Comparison of ENCODE assay signal across 2 cellular contexts in the genomic region with DNA sequence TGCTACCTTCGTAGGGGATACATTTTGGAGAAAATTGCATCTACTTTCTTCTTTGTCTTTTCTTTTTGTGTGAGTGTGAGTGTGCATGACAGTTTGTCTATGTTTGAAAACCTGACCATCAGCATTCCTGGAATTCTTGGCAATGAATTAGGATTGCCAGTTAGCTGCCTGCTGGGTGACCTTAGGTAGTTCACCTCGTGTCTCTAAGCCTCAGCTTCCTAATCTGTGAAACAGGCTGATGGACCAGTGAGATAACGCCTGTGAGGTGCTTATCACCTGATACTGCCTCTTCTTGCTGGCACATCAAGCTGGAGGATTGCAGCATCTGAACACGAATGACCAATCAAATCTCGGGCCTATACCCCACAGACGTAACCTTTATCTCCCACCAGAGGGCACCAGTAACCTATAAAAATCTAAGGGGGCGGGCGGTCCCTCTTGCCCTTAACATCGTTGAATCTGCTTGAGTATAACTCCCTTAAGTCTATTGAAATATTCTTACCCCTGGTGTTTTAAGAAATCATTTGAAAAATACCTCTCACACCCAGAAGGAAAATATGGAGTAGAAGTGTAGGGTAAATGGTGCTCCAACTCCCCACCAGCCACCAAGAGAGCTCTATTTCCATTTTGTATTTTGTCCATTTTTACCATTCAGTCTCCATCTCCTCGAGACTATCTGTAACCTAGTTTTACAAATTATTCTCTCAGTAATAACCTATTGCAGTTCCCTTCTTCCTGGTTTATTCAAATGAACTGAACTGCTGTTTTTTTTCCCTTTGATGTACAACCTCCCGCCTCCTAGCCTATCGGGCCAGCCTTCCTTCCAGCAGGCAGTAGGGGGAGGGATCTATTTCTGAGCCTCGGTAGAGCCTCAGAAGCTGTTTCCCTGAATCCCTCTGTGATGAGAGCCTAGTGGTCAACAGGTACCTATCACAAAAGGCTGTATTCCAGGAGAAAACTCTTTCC.
TF ChIP-seq lines count a peak whose summit lies in the region.

No MANE protein-coding gene starts in this region.

TF ChIP-seq in WTC11, 78 proteins besides CTCF, POLR2A, EP300 and RAD21 (continued from another document):
- TF ChIP-seq IRF2 (CRISPR knock-in tag; IDR thresholded peaks at IDR 0.05; ENCODE audit: borderline replicate concordance, low read depth), result no peak
- TF ChIP-seq, protein P1, sequence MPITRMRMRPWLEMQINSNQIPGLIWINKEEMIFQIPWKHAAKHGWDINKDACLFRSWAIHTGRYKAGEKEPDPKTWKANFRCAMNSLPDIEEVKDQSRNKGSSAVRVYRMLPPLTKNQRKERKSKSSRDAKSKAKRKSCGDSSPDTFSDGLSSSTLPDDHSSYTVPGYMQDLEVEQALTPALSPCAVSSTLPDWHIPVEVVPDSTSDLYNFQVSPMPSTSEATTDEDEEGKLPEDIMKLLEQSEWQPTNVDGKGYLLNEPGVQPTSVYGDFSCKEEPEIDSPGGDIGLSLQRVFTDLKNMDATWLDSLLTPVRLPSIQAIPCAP (CRISPR knock-in tag; IDR thresholded peaks at IDR 0.05), result no peak
- TF ChIP-seq ESRRA (CRISPR knock-in tag; IDR thresholded peaks at IDR 0.05; ENCODE audit: borderline replicate concordance), result peak; percentile 71; the same call in 1 of the 2 replicates
- TF ChIP-seq, protein P2, sequence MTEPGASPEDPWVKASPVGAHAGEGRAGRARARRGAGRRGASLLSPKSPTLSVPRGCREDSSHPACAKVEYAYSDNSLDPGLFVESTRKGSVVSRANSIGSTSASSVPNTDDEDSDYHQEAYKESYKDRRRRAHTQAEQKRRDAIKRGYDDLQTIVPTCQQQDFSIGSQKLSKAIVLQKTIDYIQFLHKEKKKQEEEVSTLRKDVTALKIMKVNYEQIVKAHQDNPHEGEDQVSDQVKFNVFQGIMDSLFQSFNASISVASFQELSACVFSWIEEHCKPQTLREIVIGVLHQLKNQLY (CRISPR knock-in tag; IDR thresholded peaks at IDR 0.05), result no peak
- no peak for TF ChIP-seq ATF1 (CRISPR knock-in tag; IDR thresholded peaks at IDR 0.05)
- peak; percentile 93 for TF ChIP-seq TEAD4 (CRISPR knock-in tag; IDR thresholded peaks at IDR 0.05)
- TF ChIP-seq, protein P3, sequence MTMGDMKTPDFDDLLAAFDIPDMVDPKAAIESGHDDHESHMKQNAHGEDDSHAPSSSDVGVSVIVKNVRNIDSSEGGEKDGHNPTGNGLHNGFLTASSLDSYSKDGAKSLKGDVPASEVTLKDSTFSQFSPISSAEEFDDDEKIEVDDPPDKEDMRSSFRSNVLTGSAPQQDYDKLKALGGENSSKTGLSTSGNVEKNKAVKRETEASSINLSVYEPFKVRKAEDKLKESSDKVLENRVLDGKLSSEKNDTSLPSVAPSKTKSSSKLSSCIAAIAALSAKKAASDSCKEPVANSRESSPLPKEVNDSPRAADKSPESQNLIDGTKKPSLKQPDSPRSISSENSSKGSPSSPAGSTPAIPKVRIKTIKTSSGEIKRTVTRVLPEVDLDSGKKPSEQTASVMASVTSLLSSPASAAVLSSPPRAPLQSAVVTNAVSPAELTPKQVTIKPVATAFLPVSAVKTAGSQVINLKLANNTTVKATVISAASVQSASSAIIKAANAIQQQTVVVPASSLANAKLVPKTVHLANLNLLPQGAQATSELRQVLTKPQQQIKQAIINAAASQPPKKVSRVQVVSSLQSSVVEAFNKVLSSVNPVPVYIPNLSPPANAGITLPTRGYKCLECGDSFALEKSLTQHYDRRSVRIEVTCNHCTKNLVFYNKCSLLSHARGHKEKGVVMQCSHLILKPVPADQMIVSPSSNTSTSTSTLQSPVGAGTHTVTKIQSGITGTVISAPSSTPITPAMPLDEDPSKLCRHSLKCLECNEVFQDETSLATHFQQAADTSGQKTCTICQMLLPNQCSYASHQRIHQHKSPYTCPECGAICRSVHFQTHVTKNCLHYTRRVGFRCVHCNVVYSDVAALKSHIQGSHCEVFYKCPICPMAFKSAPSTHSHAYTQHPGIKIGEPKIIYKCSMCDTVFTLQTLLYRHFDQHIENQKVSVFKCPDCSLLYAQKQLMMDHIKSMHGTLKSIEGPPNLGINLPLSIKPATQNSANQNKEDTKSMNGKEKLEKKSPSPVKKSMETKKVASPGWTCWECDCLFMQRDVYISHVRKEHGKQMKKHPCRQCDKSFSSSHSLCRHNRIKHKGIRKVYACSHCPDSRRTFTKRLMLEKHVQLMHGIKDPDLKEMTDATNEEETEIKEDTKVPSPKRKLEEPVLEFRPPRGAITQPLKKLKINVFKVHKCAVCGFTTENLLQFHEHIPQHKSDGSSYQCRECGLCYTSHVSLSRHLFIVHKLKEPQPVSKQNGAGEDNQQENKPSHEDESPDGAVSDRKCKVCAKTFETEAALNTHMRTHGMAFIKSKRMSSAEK (CRISPR knock-in tag; IDR thresholded peaks at IDR 0.05; ENCODE audit: borderline replicate concordance), result no peak
- TF ChIP-seq, protein P4, sequence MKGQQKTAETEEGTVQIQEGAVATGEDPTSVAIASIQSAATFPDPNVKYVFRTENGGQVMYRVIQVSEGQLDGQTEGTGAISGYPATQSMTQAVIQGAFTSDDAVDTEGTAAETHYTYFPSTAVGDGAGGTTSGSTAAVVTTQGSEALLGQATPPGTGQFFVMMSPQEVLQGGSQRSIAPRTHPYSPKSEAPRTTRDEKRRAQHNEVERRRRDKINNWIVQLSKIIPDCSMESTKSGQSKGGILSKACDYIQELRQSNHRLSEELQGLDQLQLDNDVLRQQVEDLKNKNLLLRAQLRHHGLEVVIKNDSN (CRISPR knock-in tag; IDR thresholded peaks at IDR 0.05), result no peak
- TF ChIP-seq ZNF219 (CRISPR knock-in tag; IDR thresholded peaks at IDR 0.05; ENCODE audit: borderline replicate concordance), result no peak
- 0 out of 2 replicates have a peak, but pooled peaks have one; percentile 37 for TF ChIP-seq GTF2I (CRISPR knock-in tag; conservative IDR thresholded peaks at IDR 0.05)
- peak; percentile 95 for TF ChIP-seq TEAD1 (CRISPR knock-in tag; IDR thresholded peaks at IDR 0.05)
- TF ChIP-seq ZNF317 (CRISPR knock-in tag; IDR thresholded peaks at IDR 0.05; ENCODE audit: borderline replicate concordance, low read depth), result no peak
- no peak for TF ChIP-seq ZBTB21 (CRISPR knock-in tag; IDR thresholded peaks at IDR 0.05; ENCODE audit: borderline replicate concordance)
- no peak for TF ChIP-seq GRHL2 (CRISPR knock-in tag; IDR thresholded peaks at IDR 0.05; ENCODE audit: insufficient replicate concordance, severe bottlenecking)
- no peak for TF ChIP-seq KAT7 (CRISPR knock-in tag; IDR thresholded peaks at IDR 0.05; ENCODE audit: borderline replicate concordance)
- TF ChIP-seq TP53 (CRISPR knock-in tag; IDR thresholded peaks at IDR 0.05), result no peak
- TF ChIP-seq, protein P5, sequence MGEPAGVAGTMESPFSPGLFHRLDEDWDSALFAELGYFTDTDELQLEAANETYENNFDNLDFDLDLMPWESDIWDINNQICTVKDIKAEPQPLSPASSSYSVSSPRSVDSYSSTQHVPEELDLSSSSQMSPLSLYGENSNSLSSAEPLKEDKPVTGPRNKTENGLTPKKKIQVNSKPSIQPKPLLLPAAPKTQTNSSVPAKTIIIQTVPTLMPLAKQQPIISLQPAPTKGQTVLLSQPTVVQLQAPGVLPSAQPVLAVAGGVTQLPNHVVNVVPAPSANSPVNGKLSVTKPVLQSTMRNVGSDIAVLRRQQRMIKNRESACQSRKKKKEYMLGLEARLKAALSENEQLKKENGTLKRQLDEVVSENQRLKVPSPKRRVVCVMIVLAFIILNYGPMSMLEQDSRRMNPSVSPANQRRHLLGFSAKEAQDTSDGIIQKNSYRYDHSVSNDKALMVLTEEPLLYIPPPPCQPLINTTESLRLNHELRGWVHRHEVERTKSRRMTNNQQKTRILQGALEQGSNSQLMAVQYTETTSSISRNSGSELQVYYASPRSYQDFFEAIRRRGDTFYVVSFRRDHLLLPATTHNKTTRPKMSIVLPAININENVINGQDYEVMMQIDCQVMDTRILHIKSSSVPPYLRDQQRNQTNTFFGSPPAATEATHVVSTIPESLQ (CRISPR knock-in tag; IDR thresholded peaks at IDR 0.05), result no peak

TF ChIP-seq in HepG2, 621 proteins besides CTCF, POLR2A, EP300 and RAD21 (continues in another document):
- TF ChIP-seq, protein P6, sequence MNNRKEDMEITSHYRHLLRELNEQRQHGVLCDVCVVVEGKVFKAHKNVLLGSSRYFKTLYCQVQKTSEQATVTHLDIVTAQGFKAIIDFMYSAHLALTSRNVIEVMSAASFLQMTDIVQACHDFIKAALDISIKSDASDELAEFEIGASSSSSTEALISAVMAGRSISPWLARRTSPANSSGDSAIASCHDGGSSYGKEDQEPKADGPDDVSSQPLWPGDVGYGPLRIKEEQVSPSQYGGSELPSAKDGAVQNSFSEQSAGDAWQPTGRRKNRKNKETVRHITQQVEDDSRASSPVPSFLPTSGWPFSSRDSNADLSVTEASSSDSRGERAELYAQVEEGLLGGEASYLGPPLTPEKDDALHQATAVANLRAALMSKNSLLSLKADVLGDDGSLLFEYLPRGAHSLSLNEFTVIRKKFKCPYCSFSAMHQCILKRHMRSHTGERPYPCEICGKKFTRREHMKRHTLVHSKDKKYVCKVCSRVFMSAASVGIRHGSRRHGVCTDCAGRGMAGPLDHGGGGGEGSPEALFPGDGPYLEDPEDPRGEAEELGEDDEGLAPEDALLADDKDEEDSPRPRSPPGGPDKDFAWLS (CRISPR knock-in tag; IDR thresholded peaks at IDR 0.05; ENCODE audit: borderline replicate concordance), result no peak
- TF ChIP-seq, protein P7, sequence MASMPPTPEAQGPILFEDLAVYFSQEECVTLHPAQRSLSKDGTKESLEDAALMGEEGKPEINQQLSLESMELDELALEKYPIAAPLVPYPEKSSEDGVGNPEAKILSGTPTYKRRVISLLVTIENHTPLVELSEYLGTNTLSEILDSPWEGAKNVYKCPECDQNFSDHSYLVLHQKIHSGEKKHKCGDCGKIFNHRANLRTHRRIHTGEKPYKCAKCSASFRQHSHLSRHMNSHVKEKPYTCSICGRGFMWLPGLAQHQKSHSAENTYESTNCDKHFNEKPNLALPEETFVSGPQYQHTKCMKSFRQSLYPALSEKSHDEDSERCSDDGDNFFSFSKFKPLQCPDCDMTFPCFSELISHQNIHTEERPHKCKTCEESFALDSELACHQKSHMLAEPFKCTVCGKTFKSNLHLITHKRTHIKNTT (CRISPR knock-in tag; IDR thresholded peaks at IDR 0.05), result no peak
- TF ChIP-seq POLR2AphosphoS5 (IDR thresholded peaks at IDR 0.05; ENCODE audit: low read depth, low read length), result no peak
- TF ChIP-seq, protein P8, sequence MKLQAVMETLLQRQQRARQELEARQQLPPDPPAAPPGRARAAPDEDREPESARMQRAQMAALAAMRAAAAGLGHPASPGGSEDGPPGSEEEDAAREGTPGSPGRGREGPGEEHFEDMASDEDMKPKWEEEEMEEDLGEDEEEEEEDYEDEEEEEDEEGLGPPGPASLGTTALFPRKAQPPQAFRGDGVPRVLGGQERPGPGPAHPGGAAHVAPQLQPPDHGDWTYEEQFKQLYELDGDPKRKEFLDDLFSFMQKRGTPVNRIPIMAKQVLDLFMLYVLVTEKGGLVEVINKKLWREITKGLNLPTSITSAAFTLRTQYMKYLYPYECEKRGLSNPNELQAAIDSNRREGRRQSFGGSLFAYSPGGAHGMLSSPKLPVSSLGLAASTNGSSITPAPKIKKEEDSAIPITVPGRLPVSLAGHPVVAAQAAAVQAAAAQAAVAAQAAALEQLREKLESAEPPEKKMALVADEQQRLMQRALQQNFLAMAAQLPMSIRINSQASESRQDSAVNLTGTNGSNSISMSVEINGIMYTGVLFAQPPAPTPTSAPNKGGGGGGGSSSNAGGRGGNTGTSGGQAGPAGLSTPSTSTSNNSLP (IDR thresholded peaks at IDR 0.05; ENCODE audit: low read depth, low read length), result peak; percentile 73
- TF ChIP-seq MAF1 (CRISPR knock-in tag; IDR thresholded peaks at IDR 0.05; ENCODE audit: borderline replicate concordance), result no peak
- no peak for TF ChIP-seq GLI4 (CRISPR knock-in tag; IDR thresholded peaks at IDR 0.05; ENCODE audit: borderline replicate concordance)
- peak; percentile 67; the same call in 1 of the 2 replicates for TF ChIP-seq CEBPB (IDR thresholded peaks at IDR 0.05; ENCODE audit: borderline replicate concordance, low read depth, low read length)
- peak; percentile 32 for TF ChIP-seq TEAD3 (CRISPR knock-in tag; optimal IDR thresholded peaks at IDR 0.05; ENCODE audit: borderline replicate concordance)
- no peak for TF ChIP-seq HDAC2 (CRISPR knock-in tag; IDR thresholded peaks at IDR 0.05)
- no peak for TF ChIP-seq ZNF136 (CRISPR knock-in tag; IDR thresholded peaks at IDR 0.05; ENCODE audit: low read depth)
- TF ChIP-seq RBFOX2 (IDR thresholded peaks at IDR 0.05; ENCODE audit: low read depth, low read length), result no peak
- 0 out of 2 replicates have a peak, but pooled peaks have one; percentile 33 for TF ChIP-seq NFYB (CRISPR knock-in tag; IDR thresholded peaks at IDR 0.05)
- TF ChIP-seq PHF21A (CRISPR knock-in tag; IDR thresholded peaks at IDR 0.05), result no peak
- TF ChIP-seq SMC3 (IDR thresholded peaks at IDR 0.05; ENCODE audit: low read length), result peak; percentile 63
- peak; percentile 30; the same call in 1 of the 2 replicates for TF ChIP-seq CEBPG (CRISPR knock-in tag; IDR thresholded peaks at IDR 0.05)
- no peak for TF ChIP-seq ZNF138 (CRISPR knock-in tag; IDR thresholded peaks at IDR 0.05; ENCODE audit: low read depth)
- TF ChIP-seq GABPA (IDR thresholded peaks at IDR 0.05; ENCODE audit: low read depth, low read length), result no peak
- TF ChIP-seq GABPA (CRISPR knock-in tag; IDR thresholded peaks at IDR 0.05; ENCODE audit: low read depth), result no peak
- no peak for TF ChIP-seq SIX1 (CRISPR knock-in tag; IDR thresholded peaks at IDR 0.05; ENCODE audit: borderline replicate concordance)
- peak; percentile 70 for TF ChIP-seq STAG1 (CRISPR knock-in tag; IDR thresholded peaks at IDR 0.05)
- TF ChIP-seq KDM3A (CRISPR knock-in tag; IDR thresholded peaks at IDR 0.05; ENCODE audit: low read depth), result no peak
- TF ChIP-seq ZNF629 (CRISPR knock-in tag; conservative IDR thresholded peaks at IDR 0.05), result 0 out of 2 replicates have a peak, but pooled peaks have one; percentile 30
- no peak for TF ChIP-seq MXD4 (CRISPR knock-in tag; IDR thresholded peaks at IDR 0.05)
- TF ChIP-seq ZFX (CRISPR knock-in tag; IDR thresholded peaks at IDR 0.05; ENCODE audit: low read depth), result peak; percentile 29; the same call in 1 of the 2 replicates
- TF ChIP-seq ZNF562 (CRISPR knock-in tag; IDR thresholded peaks at IDR 0.05; ENCODE audit: borderline replicate concordance), result no peak
- no peak for TF ChIP-seq SRY (CRISPR knock-in tag; IDR thresholded peaks at IDR 0.05)
- no peak for TF ChIP-seq CC2D1A (CRISPR knock-in tag; IDR thresholded peaks at IDR 0.05)
- TF ChIP-seq ZFP82 (CRISPR knock-in tag; IDR thresholded peaks at IDR 0.05; ENCODE audit: borderline replicate concordance), result no peak
- TF ChIP-seq, protein P9, sequence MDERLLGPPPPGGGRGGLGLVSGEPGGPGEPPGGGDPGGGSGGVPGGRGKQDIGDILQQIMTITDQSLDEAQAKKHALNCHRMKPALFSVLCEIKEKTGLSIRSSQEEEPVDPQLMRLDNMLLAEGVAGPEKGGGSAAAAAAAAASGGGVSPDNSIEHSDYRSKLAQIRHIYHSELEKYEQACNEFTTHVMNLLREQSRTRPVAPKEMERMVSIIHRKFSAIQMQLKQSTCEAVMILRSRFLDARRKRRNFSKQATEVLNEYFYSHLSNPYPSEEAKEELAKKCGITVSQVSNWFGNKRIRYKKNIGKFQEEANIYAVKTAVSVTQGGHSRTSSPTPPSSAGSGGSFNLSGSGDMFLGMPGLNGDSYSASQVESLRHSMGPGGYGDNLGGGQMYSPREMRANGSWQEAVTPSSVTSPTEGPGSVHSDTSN (CRISPR knock-in tag; IDR thresholded peaks at IDR 0.05), result no peak
